1 cellular context compared by ENCODE assay signal in genomic region chr11:78822931-78823423, GRCh38.
TF ChIP-seq lines count a peak whose summit lies in the region.

No MANE protein-coding gene starts in this region.

TF ChIP-seq in WTC11, 78 proteins besides CTCF, POLR2A, EP300 and RAD21 (continued from another document):
- TF ChIP-seq ZMAT4 (CRISPR knock-in tag; IDR thresholded peaks at IDR 0.05) (no peak), USF2 (CRISPR knock-in tag; IDR thresholded peaks at IDR 0.05) (peak; percentile 54), NR2C2 (CRISPR knock-in tag; IDR thresholded peaks at IDR 0.05) (no peak), ZNF423 (CRISPR knock-in tag; IDR thresholded peaks at IDR 0.05) (no peak)
